26 cellular contexts compared by ENCODE assay signal in the genomic region with DNA sequence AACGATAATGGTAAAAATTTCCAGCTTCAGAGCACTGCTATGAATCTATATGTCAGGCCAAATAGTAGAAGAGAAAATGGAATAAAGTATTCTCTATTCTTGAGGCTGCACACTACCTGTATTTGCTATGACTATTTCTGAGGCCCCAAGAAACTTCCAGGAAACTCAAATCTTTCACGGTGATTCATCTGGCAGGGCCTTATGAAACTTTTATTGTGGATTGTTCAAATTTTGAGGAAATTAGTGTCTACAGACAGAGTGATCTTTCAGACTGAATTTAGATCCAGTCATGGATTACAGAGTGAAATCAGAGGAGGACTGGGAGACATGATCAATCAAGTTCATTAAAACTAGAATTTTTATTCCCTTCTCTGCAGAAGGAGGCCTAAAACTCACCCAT. TPM values are rescaled to one million over a fixed set of nuclear protein-coding genes. Genes with fewer than 3 reads are reported as not detected.
"Had no signal": no experiment of that assay in that cellular context is flagged by ENCODE, and none has a peak within 500 bp of the region (broad histone marks: within the 10 kb centered on the region; RNA-seq: fewer than 3 reads in every experiment).

No MANE protein-coding gene starts in this region.

- H3K4me3 Mint-ChIP-seq: naive B cell; nephron progenitor cell; stimulated activated effector memory CD8-positive, alpha-beta T cell treated with anti-CD3 and anti-CD28 coated beads, Interleukin-12 subunit alpha, Interleukin-12 subunit beta, amount 100 ng/mL, for 72 hours had no signal

- ATAC-seq: left colon; left ventricle myocardium superior; psoas muscle; right lobe of liver; stimulated activated effector memory CD8-positive, alpha-beta T cell treated with anti-CD3 and anti-CD28 coated beads, Interleukin-12 subunit alpha, Interleukin-12 subunit beta, amount 100 ng/mL, for 72 hours; stimulated activated naive CD8-positive, alpha-beta T cell treated with anti-CD3 and anti-CD28 coated beads, Interleukin-15, Interleukin-2, amounts not matched to agents 100 U/mL and 50 U/mL, for 24 hours had no signal

- H3K4me3 ChIP-seq: dorsolateral prefrontal cortex, esophagus muscularis mucosa, hepatocyte, lung, psoas muscle, right lobe of liver, suprapubic skin, thyroid gland, upper lobe of left lung, vagina had no signal

- H3K4me1 Mint-ChIP-seq: stimulated activated effector memory CD8-positive, alpha-beta T cell treated with anti-CD3 and anti-CD28 coated beads, Interleukin-12 subunit alpha, Interleukin-12 subunit beta, amount 100 ng/mL, for 72 hours had no signal

- H3K36me3 Mint-ChIP-seq: naive B cell; stimulated activated effector memory CD8-positive, alpha-beta T cell treated with anti-CD3 and anti-CD28 coated beads, Interleukin-12 subunit alpha, Interleukin-12 subunit beta, amount 100 ng/mL, for 72 hours had no signal

- H3K27me3 ChIP-seq: right lobe of liver, thyroid gland, vagina had no signal

- DNase-seq: cortex of kidney; dorsolateral prefrontal cortex; effector CD8-positive, alpha-beta T cell; head of caudate nucleus; kidney; left colon; left ventricle myocardium superior; mesendoderm; naive B cell; nephron progenitor cell; psoas muscle; retina; right lobe of liver; stimulated activated CD4-positive, alpha-beta T cell treated with anti-CD3 and anti-CD28 coated beads, Interleukin-4, amount 100 ng/mL, for 1 hour; stimulated activated CD8-positive, alpha-beta memory T cell treated with anti-CD3 and anti-CD28 coated beads, Interleukin-4, amount 100 ng/mL, for 48 hours; stimulated activated naive CD8-positive, alpha-beta T cell treated with anti-CD3 and anti-CD28 coated beads, Interleukin-15, Interleukin-2, amounts not matched to agents 100 U/mL and 50 U/mL, for 24 hours; thyroid gland; upper lobe of left lung had no signal

- H3K36me3 ChIP-seq: esophagus muscularis mucosa, neutrophil, right lobe of liver, suprapubic skin, thyroid gland, upper lobe of left lung, vagina had no signal

- FAIRE-seq: kidney had no signal

- H3K4me1 ChIP-seq: psoas muscle, right lobe of liver, thyroid gland had no signal

- H3K27ac ChIP-seq: dorsolateral prefrontal cortex, esophagus muscularis mucosa, hepatocyte, neutrophil, psoas muscle, right lobe of liver, suprapubic skin, thyroid gland, upper lobe of left lung, vagina had no signal

- H3K9me3 ChIP-seq: esophagus muscularis mucosa, neutrophil, psoas muscle, right lobe of liver, suprapubic skin, thyroid gland, upper lobe of left lung, vagina had no signal

- H3K79me2 ChIP-seq: hepatocyte had no signal

- H2AFZ ChIP-seq: hepatocyte had no signal

- H3K9me3 Mint-ChIP-seq: nephron progenitor cell had no signal

- H3K4me2 ChIP-seq: hepatocyte had no signal

- H3K27ac Mint-ChIP-seq: naive B cell; nephron progenitor cell; stimulated activated effector memory CD8-positive, alpha-beta T cell treated with anti-CD3 and anti-CD28 coated beads, Interleukin-12 subunit alpha, Interleukin-12 subunit beta, amount 100 ng/mL, for 72 hours had no signal

RNA-seq across cellular contexts. Expression of gene RAD51AP2, which starts 18.2 kb away (rescaled TPM):
- total RNA-seq: esophagus muscularis mucosa, kidney, left colon, osteoblast had no signal
- polyA plus RNA-seq: lung had no signal
